ENCODE assay signal across 15 cellular contexts in genomic region chr1:166730299-166730888, GRCh38.
DNase-seq lines count a peak whose midpoint lies in the region; ATAC-seq, FAIRE-seq and TF ChIP-seq lines count a peak whose summit lies in the region.
"Had no signal": no experiment of that assay in that cellular context is flagged by ENCODE, and none has a peak within 500 bp of the region (broad histone marks: within the 10 kb centered on the region; RNA-seq: fewer than 3 reads in every experiment).

No MANE protein-coding gene starts in this region.

- peak overlapping the region; percentile 43 for H3K27ac ChIP-seq in K562 (ENCODE audit: extremely low read depth, low read depth, low read length)
- H3K27ac ChIP-seq: heart left ventricle, thyroid gland had no signal

- H3K9ac ChIP-seq in K562 (ENCODE audit: insufficient read depth in 1 of 2, low read depth in 2 of 2, low read length in 2 of 2) = peak overlapping the region in 1 of 2 experiments; percentile 41; a peak in 1 of 4 replicates

- H3K27me3 Mint-ChIP-seq in activated CD8-positive, alpha-beta T cell treated with anti-CD3 and anti-CD28 coated beads, Interleukin-2, amount 10 ng/mL, durations not matched to agents 7 days and 5 days (ENCODE audit: low read depth) = peaks cover 2% of the 10 kb centered on the region

- TF ChIP-seq CTCF in NB4 (IDR thresholded peaks at IDR 0.05; ENCODE audit: low read depth, low read length) (no peak), K562 (IDR thresholded peaks at IDR 0.05 in 2 of 3, conservative IDR thresholded peaks at IDR 0.05 in 1 of 3; ENCODE audit: insufficient read depth in 2 of 3, low read depth in 1 of 3, low read length in 3 of 3) (peak; percentile 62 to 83 (median 64))

- TF ChIP-seq POLR2A in NB4 (IDR thresholded peaks at IDR 0.05; ENCODE audit: extremely low read depth, insufficient read length) (no peak), K562 (conservative IDR thresholded peaks at IDR 0.05) (no peak)

- no peaks in the 10 kb centered on the region; the same call in 1 of the 2 replicates for H3K9me3 ChIP-seq in K562 (replicated peaks; ENCODE audit: control insufficient read depth, insufficient read depth, low read depth, low read length)
- H3K9me3 ChIP-seq: thyroid gland had no signal

- FAIRE-seq in K562 (lab: Jason Lieb, UNC) = peak; percentile 98
- FAIRE-seq: A204.1 had no signal

- no peaks in the 10 kb centered on the region for H3K27me3 ChIP-seq in K562 (ENCODE audit: control insufficient read depth in 2 of 2, insufficient read depth in 2 of 2, low read length in 2 of 2)
- H3K27me3 ChIP-seq: heart left ventricle, thyroid gland had no signal

- intact Hi-C loops in K562 (cut with micrococcal nuclease) = loop anchor here (1.0 to 5.0 kb wide), 6 partner anchors 25 to 802 kb away; no protein-coding TSS in a partner anchor

- in situ Hi-C loops in K562 (cut with MboI) = loop anchor here (5.0 to 10.0 kb wide), 2 partner anchors 37 to 256 kb away; no protein-coding TSS in a partner anchor

- peaks cover 9 to 11% of the 10 kb centered on the region in 2 experiments; a peak in 4 of 5 replicates for H3K4me1 ChIP-seq in K562 (replicated peaks in 1 of 2; ENCODE audit: control insufficient read depth in 2 of 2, insufficient read depth in 2 of 2, low read length in 2 of 2)
- H3K4me1 ChIP-seq: heart left ventricle, thyroid gland had no signal

- H3K4me3 ChIP-seq in NB4 (ENCODE audit: low read depth, low read length) (no peak overlapping the region), K562 (no peak overlapping the region)
- H3K4me3 ChIP-seq: heart left ventricle, thyroid gland had no signal

- DNase-seq in DMS 273 (lab: John Stamatoyannopoulos, UW; ENCODE audit: unreplicated experiment) (peak; percentile 12), DMS 273 treated with DMSO at 0.1 percent for 48 hours (lab: John Stamatoyannopoulos, UW) (no peak), NB4 (ENCODE audit: low read depth) (peak; percentile 45), K562 (ENCODE audit: extremely low read depth in 1 of 4, low spot score in 3 of 4) (peak; percentile 31 to 91 (median 66)), NCI-H2107 (lab: John Stamatoyannopoulos, UW) (no peak)
- DNase-seq in stimulated activated effector memory CD8-positive, alpha-beta T cell treated with anti-CD3 and anti-CD28 coated beads, Interleukin-12 subunit alpha, Interleukin-12 subunit beta, amount 100 ng/mL, for 72 hours (ENCODE audit: low spot score in 2 of 2) = no peak
- no peak for DNase-seq in stimulated activated CD4-positive, alpha-beta T cell treated with anti-CD3 and anti-CD28 coated beads, Interleukin-12 subunit alpha, Interleukin-12 subunit beta, amount 100 ng/mL, for 4 hours
- no peak for DNase-seq in activated CD8-positive, alpha-beta T cell treated with anti-CD3 and anti-CD28 coated beads, Interleukin-2, amount 10 ng/mL, durations not matched to agents 7 days and 5 days
- DNase-seq: effector memory CD4-positive, alpha-beta T cell; heart left ventricle; NCI-H2171 treated with DMSO at 0.1 percent for 48 hours; right cardiac atrium; SW 1271; thyroid gland had no signal

- no peaks in the 10 kb centered on the region for H3K4me1 Mint-ChIP-seq in stimulated activated effector memory CD8-positive, alpha-beta T cell treated with anti-CD3 and anti-CD28 coated beads, Interleukin-12 subunit alpha, Interleukin-12 subunit beta, amount 100 ng/mL, for 72 hours
- no peaks in the 10 kb centered on the region for H3K4me1 Mint-ChIP-seq in activated CD8-positive, alpha-beta T cell treated with anti-CD3 and anti-CD28 coated beads, Interleukin-2, amount 10 ng/mL, durations not matched to agents 7 days and 5 days (ENCODE audit: low read depth)

- WGBS in K562 (ENCODE audit: insufficient coverage, low coverage, missing lambda C conversion rate) = 0% methylated on average over 1 of the region's 1 CpG

- H3K4me2 ChIP-seq in K562 (ENCODE audit: insufficient read depth, low read length) = peak overlapping the region; percentile 11; the same call in 1 of the 2 replicates

- H4K20me1 ChIP-seq in K562 (replicated peaks; ENCODE audit: control insufficient read depth, insufficient read depth, low read length) = no peaks in the 10 kb centered on the region

- ATAC-seq in K562 = peak; percentile 100
- peak; percentile 26 for ATAC-seq in stimulated activated effector memory CD8-positive, alpha-beta T cell treated with anti-CD3 and anti-CD28 coated beads, Interleukin-12 subunit alpha, Interleukin-12 subunit beta, amount 100 ng/mL, for 72 hours
- ATAC-seq in activated CD8-positive, alpha-beta T cell treated with anti-CD3 and anti-CD28 coated beads, Interleukin-2, amount 10 ng/mL, durations not matched to agents 7 days and 5 days = no peak
- ATAC-seq: heart left ventricle had no signal

- TF ChIP-seq RAD21 in K562 (CRISPR knock-in tag; conservative IDR thresholded peaks at IDR 0.05 in 1 of 2, IDR thresholded peaks at IDR 0.05 in 1 of 2) = peak; percentile 86 to 92

- H3K9me1 ChIP-seq in K562 (ENCODE audit: control insufficient read depth, insufficient read depth, low read length) = no peaks in the 10 kb centered on the region

- CTCF ChIA-PET in K562 (lab: Yijun Ruan, JAX; ENCODE audit: low intra/inter-chr PET ratio) = interaction anchor here (0.8 kb wide), 1 partner anchor 251 kb away, joined by 4 read pairs; no protein-coding TSS in a partner anchor
- CTCF ChIA-PET in activated CD8-positive, alpha-beta T cell treated with anti-CD3 and anti-CD28 coated beads, Interleukin-2, amount 10 ng/mL, durations not matched to agents 7 days and 5 days (lab: Charles Lee) = interaction anchor here (0.6 to 0.8 kb wide), 2 partner anchors 18 to 251 kb away, joined by 3 read pairs; no protein-coding TSS in a partner anchor

- no peaks in the 10 kb centered on the region for H3K36me3 Mint-ChIP-seq in stimulated activated effector memory CD8-positive, alpha-beta T cell treated with anti-CD3 and anti-CD28 coated beads, Interleukin-12 subunit alpha, Interleukin-12 subunit beta, amount 100 ng/mL, for 72 hours
- H3K36me3 Mint-ChIP-seq in activated CD8-positive, alpha-beta T cell treated with anti-CD3 and anti-CD28 coated beads, Interleukin-2, amount 10 ng/mL, durations not matched to agents 7 days and 5 days (ENCODE audit: low read depth) = no peaks in the 10 kb centered on the region

- POLR2A ChIA-PET in K562 (lab: Yijun Ruan, JAX) = interaction anchor here (0.5 to 1.5 kb wide), 9 partner anchors 9 to 346 kb away, joined by 3 to 6 read pairs (median 3); no protein-coding TSS in a partner anchor
- POLR2A ChIA-PET in activated CD8-positive, alpha-beta T cell treated with anti-CD3 and anti-CD28 coated beads, Interleukin-2, amount 10 ng/mL, durations not matched to agents 7 days and 5 days (lab: Charles Lee) = no interaction called here

- H3K4me3 Mint-ChIP-seq in stimulated activated effector memory CD8-positive, alpha-beta T cell treated with anti-CD3 and anti-CD28 coated beads, Interleukin-12 subunit alpha, Interleukin-12 subunit beta, amount 100 ng/mL, for 72 hours = no peak overlapping the region
- H3K4me3 Mint-ChIP-seq in activated CD8-positive, alpha-beta T cell treated with anti-CD3 and anti-CD28 coated beads, Interleukin-2, amount 10 ng/mL, durations not matched to agents 7 days and 5 days = no peak overlapping the region

- no peak overlapping the region for H3K27ac Mint-ChIP-seq in stimulated activated effector memory CD8-positive, alpha-beta T cell treated with anti-CD3 and anti-CD28 coated beads, Interleukin-12 subunit alpha, Interleukin-12 subunit beta, amount 100 ng/mL, for 72 hours
- H3K27ac Mint-ChIP-seq in activated CD8-positive, alpha-beta T cell treated with anti-CD3 and anti-CD28 coated beads, Interleukin-2, amount 10 ng/mL, durations not matched to agents 7 days and 5 days = no peak overlapping the region

- H3K9me3 Mint-ChIP-seq in stimulated activated effector memory CD8-positive, alpha-beta T cell treated with anti-CD3 and anti-CD28 coated beads, Interleukin-12 subunit alpha, Interleukin-12 subunit beta, amount 100 ng/mL, for 72 hours = no peaks in the 10 kb centered on the region
- H3K9me3 Mint-ChIP-seq in activated CD8-positive, alpha-beta T cell treated with anti-CD3 and anti-CD28 coated beads, Interleukin-2, amount 10 ng/mL, durations not matched to agents 7 days and 5 days (ENCODE audit: insufficient read depth) = no peaks in the 10 kb centered on the region

- TF ChIP-seq EP300 in K562 (IDR thresholded peaks at IDR 0.05; ENCODE audit: low read length) = no peak

- H3K36me3 ChIP-seq in K562 (ENCODE audit: control insufficient read depth, insufficient read depth, low read length) = no peaks in the 10 kb centered on the region
- H3K36me3 ChIP-seq: heart left ventricle, thyroid gland had no signal

- H3K79me2 ChIP-seq in K562 (ENCODE audit: control insufficient read depth, insufficient read depth, low read length) = no peaks in the 10 kb centered on the region

- BruUV-seq in K562 (replicated peaks; lab: Mats Ljungman, UMichigan) = no TSS peak

- peak overlapping the region; percentile 85 for H2AFZ ChIP-seq in K562 (ENCODE audit: low read depth, low read length)

TF ChIP-seq in K562, 482 proteins besides CTCF, POLR2A, EP300 and RAD21 (continues in another document):
- TF ChIP-seq BRD9 (IDR thresholded peaks at IDR 0.05; ENCODE audit: low read depth, partially characterized antibody) (peak; percentile 78), TFE3 (CRISPR knock-in tag; IDR thresholded peaks at IDR 0.05) (no peak), EP400 (IDR thresholded peaks at IDR 0.05) (peak; percentile 32), RBFOX2 (IDR thresholded peaks at IDR 0.05; ENCODE audit: low read depth, low read length) (no peak), IRF1 (CRISPR knock-in tag; IDR thresholded peaks at IDR 0.05; ENCODE audit: borderline replicate concordance) (no peak), CREM (IDR thresholded peaks at IDR 0.05; ENCODE audit: low read depth) (0 out of 2 replicates have a peak, but pooled peaks have one; percentile 31)

Comparison
In these comparisons a context has a peak if more than half of its experiments do, and no peak if none do; other contexts are left out.
1. DNase-seq: peak in DMS 273 (single experiment), NB4 (single experiment) and K562 (4 of 4); none in DMS 273 treated with DMSO at 0.1 percent for 48 hours (single experiment), stimulated activated effector memory CD8-positive, alpha-beta T cell treated with anti-CD3 and anti-CD28 coated beads, Interleukin-12 subunit alpha, Interleukin-12 subunit beta, amount 100 ng/mL, for 72 hours (0 of 2), stimulated activated CD4-positive, alpha-beta T cell treated with anti-CD3 and anti-CD28 coated beads, Interleukin-12 subunit alpha, Interleukin-12 subunit beta, amount 100 ng/mL, for 4 hours (single experiment), NCI-H2107 (single experiment) and activated CD8-positive, alpha-beta T cell treated with anti-CD3 and anti-CD28 coated beads, Interleukin-2, amount 10 ng/mL, durations not matched to agents 7 days and 5 days (single experiment).